In the genomic region with DNA sequence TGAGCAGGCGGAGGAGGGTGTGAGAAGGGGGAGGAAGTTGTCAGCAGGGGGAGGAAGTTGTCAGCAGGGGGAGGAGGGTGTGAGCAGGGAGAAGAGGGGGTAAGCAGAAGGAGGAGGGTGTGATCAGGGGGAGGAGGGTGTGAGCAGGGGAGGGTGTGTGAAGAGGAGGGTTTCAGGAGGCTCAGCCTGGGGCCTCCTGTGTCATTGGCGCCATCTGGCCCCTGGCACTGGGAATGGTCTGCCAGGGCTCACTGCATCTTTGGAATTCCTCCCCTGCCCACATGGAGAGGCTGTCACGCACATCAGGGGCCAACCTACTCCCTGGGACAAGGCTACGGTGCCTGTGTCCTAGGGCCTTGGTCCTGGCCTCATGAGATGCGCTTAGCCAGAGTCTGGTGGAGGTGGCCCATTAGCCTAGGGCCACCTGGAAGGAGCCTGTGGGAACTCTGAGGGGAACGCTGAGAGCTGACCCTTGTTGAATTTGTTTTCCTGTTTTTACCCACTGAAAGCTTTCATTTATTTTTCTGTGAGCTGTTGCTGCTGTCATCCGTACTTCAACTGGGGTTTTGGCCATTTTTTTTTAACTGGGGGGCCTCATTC, we compare ENCODE assay signal across 9 cellular contexts. TPM values are rescaled to one million over a fixed set of nuclear protein-coding genes. Genes with fewer than 3 reads are reported as not detected.
DNase-seq lines count a peak whose midpoint lies in the region; ATAC-seq and TF ChIP-seq lines count a peak whose summit lies in the region.
"Had no signal": no experiment of that assay in that cellular context is flagged by ENCODE, and none has a peak within 500 bp of the region (broad histone marks: within the 10 kb centered on the region; RNA-seq: fewer than 3 reads in every experiment).

No MANE protein-coding gene starts in this region.

- DNase-seq in AG04449 (ENCODE audit: low read depth, low spot score) = peak; percentile 10
- DNase-seq in GM06990 (ENCODE audit: extremely low read depth, insufficient read length) = no peak
- peak; percentile 63 for DNase-seq in NCI-H2196 (lab: John Stamatoyannopoulos, UW; ENCODE audit: unreplicated experiment)
- DNase-seq in astrocyte of the hippocampus (ENCODE audit: low read depth, low spot score) = peak; percentile 83
- DNase-seq in left colon = peak in 1 of 2 donors; percentile 12
- DNase-seq in nucleus accumbens (lab: John Stamatoyannopoulos, UW) = no peak
- no peak for DNase-seq in activated naive CD4-positive, alpha-beta T cell treated with Interleukin-2 at 50 U/mL for 16 hours

- TF ChIP-seq CTCF in AG04449 (IDR thresholded peaks at IDR 0.05; ENCODE audit: insufficient read depth, low read length, missing control alignments) = peak; percentile 62
- TF ChIP-seq CTCF in GM06990 (IDR thresholded peaks at IDR 0.05; ENCODE audit: insufficient read depth, low read length, poor library complexity, severe bottlenecking) = peak; percentile 46

- peak; percentile 18 for ATAC-seq in left colon
- ATAC-seq in HG03045 (IDR thresholded peaks at IDR 0.05; ENCODE audit: unreplicated experiment) = no peak
- ATAC-seq: body of pancreas had no signal

- H3K4me3 ChIP-seq in AG04449 (ENCODE audit: low read depth, low read length) (no peak overlapping the region), GM06990 (replicated peaks; ENCODE audit: low read depth, low read length) (no peak overlapping the region)
- H3K4me3 ChIP-seq: body of pancreas had no signal

- intact Hi-C loops in left colon (cut with DNase I, micrococcal nuclease) = no loop called here

- H3K27me3 ChIP-seq in GM06990 (replicated peaks; ENCODE audit: control insufficient read depth, insufficient read depth, low read length) = no peaks in the 10 kb centered on the region; the same call in 1 of the 2 replicates
- H3K27me3 ChIP-seq: body of pancreas had no signal

- CTCF ChIA-PET in AG04449 (lab: Yijun Ruan, JAX) = interaction anchor here (1.1 to 3.0 kb wide), 3 partner anchors 48 to 235 kb away, joined by 3 to 25 read pairs (median 3); no protein-coding TSS in a partner anchor

- POLR2A ChIA-PET in AG04449 (lab: Yijun Ruan, JAX) = no interaction called here

- no peaks in the 10 kb centered on the region for H3K36me3 ChIP-seq in GM06990 (ENCODE audit: control insufficient read depth, insufficient read depth, low read length)

RNA-seq across cellular contexts. Expression of a gene that starts 18.0 kb away (rescaled TPM):
- total RNA-seq in left colon = under 1 TPM; 0.61 to 0.76 TPM

Comparison
In these comparisons a context has a peak if more than half of its experiments do, and no peak if none do; other contexts are left out.
1. DNase-seq: peak in AG04449 (single experiment), NCI-H2196 (single experiment) and astrocyte of the hippocampus (single experiment); none in GM06990 (single experiment), nucleus accumbens (0 of 56) and activated naive CD4-positive, alpha-beta T cell treated with Interleukin-2 at 50 U/mL for 16 hours (single experiment).